In the genomic region with DNA sequence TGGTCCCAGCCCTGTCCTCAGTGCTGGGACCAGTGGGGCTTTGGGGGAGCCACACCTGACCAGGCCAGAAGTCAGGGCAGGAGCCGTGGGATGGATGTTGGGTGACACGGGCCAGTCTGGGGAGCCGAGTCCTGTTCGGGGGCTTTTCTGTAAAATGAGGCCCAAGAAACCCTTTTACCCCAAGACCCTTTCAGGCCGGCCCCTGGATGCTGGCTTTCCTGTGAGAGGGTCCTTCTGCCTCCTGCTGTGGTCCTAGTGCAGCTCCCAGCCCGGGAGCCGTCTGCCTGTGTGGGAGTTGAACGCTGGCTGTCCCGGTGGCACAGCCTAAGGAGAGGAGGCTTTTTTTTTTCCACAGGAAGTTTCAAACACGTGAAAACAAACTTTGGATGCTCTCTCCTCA, we compare ENCODE assay signal across 25 cellular contexts.
DNase-seq lines count a peak whose midpoint lies in the region; ATAC-seq, FAIRE-seq and TF ChIP-seq lines count a peak whose summit lies in the region.
"Had no signal": no experiment of that assay in that cellular context is flagged by ENCODE, and none has a peak within 500 bp of the region (broad histone marks: within the 10 kb centered on the region; RNA-seq: fewer than 3 reads in every experiment).

No MANE protein-coding gene starts in this region.

- peak overlapping the region in 3 of 4 donors; percentile 4 to 38 (median 37) for H3K4me3 ChIP-seq in pancreas
- H3K4me3 ChIP-seq: BLaER1, GM12878, HAP-1 had no signal

- no peaks in the 10 kb centered on the region for H3K4me1 Mint-ChIP-seq in activated CD8-positive, alpha-beta T cell treated with anti-CD3 and anti-CD28 coated beads for 36 hours (ENCODE audit: low read depth)
- H3K4me1 Mint-ChIP-seq in activated CD8-positive, alpha-beta T cell treated with anti-CD3 and anti-CD28 coated beads, Interleukin-2, amount 10 ng/mL, durations not matched to agents 7 days and 5 days (ENCODE audit: low read depth): peaks cover 2% of the 10 kb centered on the region
- H3K4me1 Mint-ChIP-seq in activated T-cell treated with anti-CD3 and anti-CD28 coated beads, Interleukin-2, amount 50 U/mL, for 24 hours (ENCODE audit: low read depth): peaks cover 2% of the 10 kb centered on the region

- DNase-seq in DMS 273 (lab: John Stamatoyannopoulos, UW; ENCODE audit: unreplicated experiment) (peak; percentile 55), DMS 273 treated with DMSO at 0.1 percent for 48 hours (lab: John Stamatoyannopoulos, UW) (no peak), pancreas (peak in 1 of 6 donors; percentile 17)
- no peak for DNase-seq in activated CD8-positive, alpha-beta T cell treated with anti-CD3 and anti-CD28 coated beads for 36 hours
- DNase-seq in activated CD8-positive, alpha-beta T cell treated with anti-CD3 and anti-CD28 coated beads, Interleukin-2, amount 10 ng/mL, durations not matched to agents 7 days and 5 days: no peak
- no peak for DNase-seq in stimulated activated CD4-positive, alpha-beta T cell treated with anti-CD3 and anti-CD28 coated beads, Interleukin-4, amount 100 ng/mL, for 4 hours
- no peak for DNase-seq in activated T-cell treated with anti-CD3 and anti-CD28 coated beads, Interleukin-2, amount 50 U/mL, for 24 hours
- DNase-seq: Caco-2; CD4-positive, CD25-positive, alpha-beta regulatory T cell; CD8-positive, alpha-beta T cell; DMS79; EL; GDM1; GOT3; HFFc6 had no signal

- peaks cover 11 to 23% (median 18%) of the 10 kb centered on the region in 3 donors for H3K4me1 ChIP-seq in pancreas
- H3K4me1 ChIP-seq: BLaER1, Caco-2, HAP-1 had no signal

- no peak for TF ChIP-seq CTCF in activated CD8-positive, alpha-beta T cell treated with anti-CD3 and anti-CD28 coated beads for 36 hours (IDR thresholded peaks at IDR 0.05)
- no peak for TF ChIP-seq CTCF in pancreas (IDR thresholded peaks at IDR 0.05)

- CTCF ChIA-PET in activated CD8-positive, alpha-beta T cell treated with anti-CD3 and anti-CD28 coated beads for 36 hours (lab: Charles Lee): no interaction called here
- CTCF ChIA-PET in activated CD8-positive, alpha-beta T cell treated with anti-CD3 and anti-CD28 coated beads, Interleukin-2, amount 10 ng/mL, durations not matched to agents 7 days and 5 days (lab: Charles Lee): no interaction called here

- peaks cover 6% of the 10 kb centered on the region for H3K36me3 Mint-ChIP-seq in activated CD8-positive, alpha-beta T cell treated with anti-CD3 and anti-CD28 coated beads for 36 hours (ENCODE audit: low read depth)
- H3K36me3 Mint-ChIP-seq in activated CD8-positive, alpha-beta T cell treated with anti-CD3 and anti-CD28 coated beads, Interleukin-2, amount 10 ng/mL, durations not matched to agents 7 days and 5 days (ENCODE audit: low read depth): peaks cover 32% of the 10 kb centered on the region
- H3K36me3 Mint-ChIP-seq in activated T-cell treated with anti-CD3 and anti-CD28 coated beads, Interleukin-2, amount 50 U/mL, for 24 hours (ENCODE audit: low read depth): peaks cover 79% of the 10 kb centered on the region

- H3K27ac Mint-ChIP-seq in activated CD8-positive, alpha-beta T cell treated with anti-CD3 and anti-CD28 coated beads for 36 hours: peak overlapping the region; percentile 26
- no peak overlapping the region for H3K27ac Mint-ChIP-seq in activated CD8-positive, alpha-beta T cell treated with anti-CD3 and anti-CD28 coated beads, Interleukin-2, amount 10 ng/mL, durations not matched to agents 7 days and 5 days
- no peak overlapping the region for H3K27ac Mint-ChIP-seq in activated T-cell treated with anti-CD3 and anti-CD28 coated beads, Interleukin-2, amount 50 U/mL, for 24 hours
- H3K27ac Mint-ChIP-seq: B cell; CD4-positive, CD25-positive, alpha-beta regulatory T cell; CD8-positive, alpha-beta T cell; HFFc6 had no signal

- peaks cover 0 to 28% (median 11%) of the 10 kb centered on the region in 3 donors for H3K36me3 ChIP-seq in pancreas

- intact Hi-C loops in activated CD8-positive, alpha-beta T cell treated with anti-CD3 and anti-CD28 coated beads for 36 hours (cut with micrococcal nuclease): no loop called here
- intact Hi-C loops in pancreas (cut with DNase I): no loop called here

- POLR2A ChIA-PET in activated CD8-positive, alpha-beta T cell treated with anti-CD3 and anti-CD28 coated beads for 36 hours (lab: Charles Lee): no interaction called here
- POLR2A ChIA-PET in activated CD8-positive, alpha-beta T cell treated with anti-CD3 and anti-CD28 coated beads, Interleukin-2, amount 10 ng/mL, durations not matched to agents 7 days and 5 days (lab: Charles Lee): no interaction called here

- peak overlapping the region; percentile 13 to 90 (median 48) for H3K27ac ChIP-seq in pancreas
- H3K27ac ChIP-seq: 22Rv1, BLaER1, C4-2B had no signal

- H3K27me3 Mint-ChIP-seq in activated CD8-positive, alpha-beta T cell treated with anti-CD3 and anti-CD28 coated beads for 36 hours: no peaks in the 10 kb centered on the region
- H3K27me3 Mint-ChIP-seq in activated CD8-positive, alpha-beta T cell treated with anti-CD3 and anti-CD28 coated beads, Interleukin-2, amount 10 ng/mL, durations not matched to agents 7 days and 5 days (ENCODE audit: low read depth): no peaks in the 10 kb centered on the region
- H3K27me3 Mint-ChIP-seq in activated T-cell treated with anti-CD3 and anti-CD28 coated beads, Interleukin-2, amount 50 U/mL, for 24 hours: no peaks in the 10 kb centered on the region
- H3K27me3 Mint-ChIP-seq: B cell; CD4-positive, CD25-positive, alpha-beta regulatory T cell had no signal

- FAIRE-seq in pancreas (lab: Jason Lieb, UNC): no peak
- FAIRE-seq: A204.1, GM12878, GM18507, H54 had no signal

- ATAC-seq in activated CD8-positive, alpha-beta T cell treated with anti-CD3 and anti-CD28 coated beads for 36 hours: no peak
- ATAC-seq in activated CD8-positive, alpha-beta T cell treated with anti-CD3 and anti-CD28 coated beads, Interleukin-2, amount 10 ng/mL, durations not matched to agents 7 days and 5 days: no peak
- ATAC-seq in pancreas (no peak), GM18505 (IDR thresholded peaks at IDR 0.05; ENCODE audit: unreplicated experiment) (no peak)
- ATAC-seq: CD8-positive, alpha-beta T cell; GM12878 had no signal

- H3K9me3 Mint-ChIP-seq in activated CD8-positive, alpha-beta T cell treated with anti-CD3 and anti-CD28 coated beads for 36 hours: no peaks in the 10 kb centered on the region
- no peaks in the 10 kb centered on the region for H3K9me3 Mint-ChIP-seq in activated CD8-positive, alpha-beta T cell treated with anti-CD3 and anti-CD28 coated beads, Interleukin-2, amount 10 ng/mL, durations not matched to agents 7 days and 5 days (ENCODE audit: insufficient read depth)
- no peaks in the 10 kb centered on the region for H3K9me3 Mint-ChIP-seq in activated T-cell treated with anti-CD3 and anti-CD28 coated beads, Interleukin-2, amount 50 U/mL, for 24 hours
- H3K9me3 Mint-ChIP-seq: CD4-positive, CD25-positive, alpha-beta regulatory T cell; CD8-positive, alpha-beta T cell; HFFc6 had no signal

- 35 to 40% methylated on average over 10 of the region's 10 CpGs for WGBS in pancreas, 2 donors

- H3K27me3 ChIP-seq in pancreas: no peaks in the 10 kb centered on the region
- H3K27me3 ChIP-seq: BLaER1 had no signal

- H3K9me3 ChIP-seq in pancreas: no peaks in the 10 kb centered on the region
- H3K9me3 ChIP-seq: BLaER1, Caco-2, HAP-1 had no signal

- no peak for TF ChIP-seq POLR2A in GM18505 (IDR thresholded peaks at IDR 0.05; ENCODE audit: borderline replicate concordance, extremely low read depth, insufficient read depth, insufficient read length)

- no peak overlapping the region for H3K4me3 Mint-ChIP-seq in activated CD8-positive, alpha-beta T cell treated with anti-CD3 and anti-CD28 coated beads for 36 hours
- no peak overlapping the region for H3K4me3 Mint-ChIP-seq in activated CD8-positive, alpha-beta T cell treated with anti-CD3 and anti-CD28 coated beads, Interleukin-2, amount 10 ng/mL, durations not matched to agents 7 days and 5 days
- H3K4me3 Mint-ChIP-seq in activated T-cell treated with anti-CD3 and anti-CD28 coated beads, Interleukin-2, amount 50 U/mL, for 24 hours: no peak overlapping the region
- H3K4me3 Mint-ChIP-seq: B cell; CD4-positive, CD25-positive, alpha-beta regulatory T cell; CD8-positive, alpha-beta T cell; HFFc6 had no signal
